In the genomic region with DNA sequence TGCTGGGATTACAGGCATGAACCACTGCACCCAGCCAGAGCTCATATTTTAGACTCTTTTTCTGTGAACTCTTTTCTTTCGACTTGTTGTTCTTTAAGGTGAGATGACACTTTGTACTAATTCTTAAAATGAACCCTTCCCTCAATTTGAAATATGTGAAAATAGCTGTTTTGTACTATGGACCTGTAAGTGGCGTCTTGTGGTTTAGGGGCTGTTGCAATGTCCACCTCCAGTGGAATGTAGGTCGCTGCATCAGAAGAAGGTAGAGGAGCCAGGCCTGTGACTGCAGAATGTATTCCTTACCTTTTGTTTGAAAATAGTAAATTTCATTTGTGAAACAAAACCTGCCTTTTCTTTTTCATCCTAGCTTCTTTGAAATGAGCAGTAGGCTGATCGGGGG, we compare ENCODE assay signal across 17 cellular contexts.
"Had no signal": no experiment of that assay in that cellular context is flagged by ENCODE, and none has a peak within 500 bp of the region (broad histone marks: within the 10 kb centered on the region; RNA-seq: fewer than 3 reads in every experiment).

No MANE protein-coding gene starts in this region.

- DNase-seq: activated CD4-positive, alpha-beta T cell treated with anti-CD3 and anti-CD28 coated beads for 36 hours; activated CD4-positive, alpha-beta T cell treated with anti-CD3 and anti-CD28 coated beads, Interleukin-2, amount 50 U/mL, for 48 hours; activated effector memory CD4-positive, alpha-beta T cell treated with anti-CD3 and anti-CD28 coated beads, Interleukin-2, amount 50 U/mL, for 16 hours; activated naive CD4-positive, alpha-beta T cell treated with anti-CD3 and anti-CD28 coated beads, Interleukin-2, amount 50 U/mL, for 16 hours; activated naive CD8-positive, alpha-beta T cell treated with anti-CD3 and anti-CD28 coated beads, Interleukin-2, amount 50 U/mL, for 24 hours; body of pancreas; dermis blood vessel endothelial cell; effector CD8-positive, alpha-beta T cell; erythroblast; foreskin fibroblast; left ventricle myocardium superior; stimulated activated CD4-positive, alpha-beta T cell treated with anti-CD3 and anti-CD28 coated beads, Interleukin-4, amount 100 ng/mL, for 24 hours; stimulated activated naive CD4-positive, alpha-beta T cell treated with Interleukin-2 at 50 U/mL for 16 hours; T-helper 9 cell had no signal

- H3K4me3 Mint-ChIP-seq: activated CD4-positive, alpha-beta T cell treated with anti-CD3 and anti-CD28 coated beads for 36 hours; activated naive CD8-positive, alpha-beta T cell treated with anti-CD3 and anti-CD28 coated beads, Interleukin-2, amount 50 U/mL, for 24 hours; WTC11 had no signal

- H3K27me3 ChIP-seq: body of pancreas, cardiac muscle cell had no signal

- H3K9me3 Mint-ChIP-seq: activated naive CD8-positive, alpha-beta T cell treated with anti-CD3 and anti-CD28 coated beads, Interleukin-2, amount 50 U/mL, for 24 hours had no signal

- H3K4me1 Mint-ChIP-seq: activated CD4-positive, alpha-beta T cell treated with anti-CD3 and anti-CD28 coated beads for 36 hours had no signal

- H3K9me3 ChIP-seq: body of pancreas, prostate gland had no signal

- H3K4me1 ChIP-seq: prostate gland had no signal

- H3K4me3 ChIP-seq: body of pancreas, cardiac muscle cell, prostate gland had no signal

- H3K36me3 ChIP-seq: cardiac muscle cell, prostate gland had no signal

- H3K27ac ChIP-seq: body of pancreas, prostate gland had no signal

- H3K27me3 Mint-ChIP-seq: activated CD4-positive, alpha-beta T cell treated with anti-CD3 and anti-CD28 coated beads for 36 hours; activated naive CD8-positive, alpha-beta T cell treated with anti-CD3 and anti-CD28 coated beads, Interleukin-2, amount 50 U/mL, for 24 hours had no signal

- H3K27ac Mint-ChIP-seq: activated CD4-positive, alpha-beta T cell treated with anti-CD3 and anti-CD28 coated beads for 36 hours; activated naive CD8-positive, alpha-beta T cell treated with anti-CD3 and anti-CD28 coated beads, Interleukin-2, amount 50 U/mL, for 24 hours; WTC11 had no signal

- ATAC-seq: activated CD4-positive, alpha-beta T cell treated with anti-CD3 and anti-CD28 coated beads for 36 hours; activated naive CD8-positive, alpha-beta T cell treated with anti-CD3 and anti-CD28 coated beads, Interleukin-2, amount 50 U/mL, for 24 hours; body of pancreas; left ventricle myocardium superior; WTC11 had no signal
